8 cellular contexts compared by ENCODE assay signal in the genomic region with DNA sequence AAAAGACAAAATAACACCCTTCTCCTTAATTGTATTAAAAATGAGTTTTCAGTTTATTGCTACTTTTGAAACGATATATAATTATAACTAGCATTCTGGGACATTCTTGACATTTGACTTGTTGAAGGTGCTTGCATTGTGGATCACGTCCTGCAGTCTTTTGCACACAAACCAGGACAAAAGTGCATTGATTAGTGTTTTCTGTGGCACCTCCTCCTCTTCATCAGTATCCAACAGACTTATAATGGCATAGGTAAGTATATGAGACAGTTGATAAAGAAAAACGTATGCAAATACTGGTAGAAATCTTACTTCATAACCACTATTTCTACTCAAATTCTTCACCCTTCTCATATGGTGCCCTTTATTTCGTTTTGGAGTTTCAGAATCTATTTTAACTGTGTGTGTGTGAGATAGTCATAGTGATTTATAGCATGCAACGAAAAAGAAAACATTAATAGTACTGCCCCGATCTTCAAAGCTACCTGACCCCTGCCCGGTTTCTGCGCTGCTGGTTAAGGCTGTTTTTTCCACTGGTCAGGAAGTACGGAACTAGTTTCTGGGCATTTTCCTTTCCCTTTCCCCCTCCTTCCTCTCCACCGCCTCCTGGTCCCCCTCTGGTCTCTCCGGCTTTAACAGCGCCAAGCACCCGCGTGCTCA. TPM values are rescaled to one million over a fixed set of nuclear protein-coding genes. Genes with fewer than 3 reads are reported as not detected.
A peak's percentile ranks its signal among the peaks of the same experiment; 100 is the strongest.
DNase-seq lines count a peak whose midpoint lies in the region; ATAC-seq and TF ChIP-seq lines count a peak whose summit lies in the region.

No MANE protein-coding gene starts in this region.

- no peaks in the 10 kb centered on the region for H3K27me3 Mint-ChIP-seq in CD4-positive, alpha-beta memory T cell

- H3K27ac Mint-ChIP-seq in CD4-positive, alpha-beta memory T cell = peak overlapping the region; percentile 88 to 98 (median 95)

- no peaks in the 10 kb centered on the region for H3K27me3 ChIP-seq in CD4-positive, alpha-beta memory T cell (ENCODE audit: insufficient read depth, low read length)
- H3K27me3 ChIP-seq in right lobe of liver (no peaks in the 10 kb centered on the region), upper lobe of right lung (no peaks in the 10 kb centered on the region)

- H3K9me3 ChIP-seq in CD4-positive, alpha-beta memory T cell (ENCODE audit: control insufficient read depth in 1 of 2, low read length in 2 of 2) = no peaks in the 10 kb centered on the region
- H3K9me3 ChIP-seq in right lobe of liver = no peaks in the 10 kb centered on the region
- H3K9me3 ChIP-seq in upper lobe of right lung = no peaks in the 10 kb centered on the region

- H3K9me3 Mint-ChIP-seq in CD4-positive, alpha-beta memory T cell = peaks cover 0 to 5% (median 0%) of the 10 kb centered on the region in 8 donors

- TF ChIP-seq CTCF in astrocyte of the spinal cord (IDR thresholded peaks at IDR 0.05; ENCODE audit: low read depth, low read length) = no peak
- TF ChIP-seq CTCF in right lobe of liver (IDR thresholded peaks at IDR 0.05) = no peak
- no peak for TF ChIP-seq CTCF in upper lobe of right lung (IDR thresholded peaks at IDR 0.05)

- CTCF ChIA-PET in CD4-positive, alpha-beta memory T cell (lab: Charles Lee; ENCODE audit: partially characterized antibody) = interaction anchor here (0.8 to 1.2 kb wide), 4 partner anchors 67 to 157 kb away, joined by 3 to 4 read pairs (median 3); no protein-coding TSS in a partner anchor

- peak overlapping the region; percentile 92 to 100 (median 94) for H3K4me3 Mint-ChIP-seq in CD4-positive, alpha-beta memory T cell

- H3K4me3 ChIP-seq in CD4-positive, alpha-beta memory T cell (ENCODE audit: low read length in 2 of 2) = peak overlapping the region; percentile 79 to 83
- H3K4me3 ChIP-seq in astrocyte of the spinal cord (ENCODE audit: low read depth, low read length) = peak overlapping the region; percentile 84
- peak overlapping the region; percentile 77 to 97 (median 96) for H3K4me3 ChIP-seq in right lobe of liver
- peak overlapping the region; percentile 81 for H3K4me3 ChIP-seq in upper lobe of right lung

- H3K36me3 Mint-ChIP-seq in CD4-positive, alpha-beta memory T cell = peaks cover 0 to 20% of the 10 kb centered on the region in 2 donors

- POLR2A ChIA-PET in CD4-positive, alpha-beta memory T cell (lab: Charles Lee; ENCODE audit: partially characterized antibody) = interaction anchor here (1.0 to 3.0 kb wide), 8 partner anchors 15 to 192 kb away, joined by 3 to 26 read pairs (median 10); no protein-coding TSS in a partner anchor

- no peak for TF ChIP-seq POLR2A in right lobe of liver (IDR thresholded peaks at IDR 0.05)

- intact Hi-C loops in CD4-positive, alpha-beta memory T cell (cut with micrococcal nuclease) = loop anchor here (1.0 to 5.0 kb wide), 6 partner anchors 74 to 650 kb away; a partner anchor contains a TSS
- intact Hi-C loops in right lobe of liver (cut with DNase I) = no loop called here
- intact Hi-C loops in upper lobe of right lung (cut with DNase I) = no loop called here

- H3K4me1 Mint-ChIP-seq in CD4-positive, alpha-beta memory T cell = peaks cover 22 to 39% (median 30%) of the 10 kb centered on the region in 4 donors

- in situ Hi-C loops in astrocyte of the spinal cord (cut with HindIII; ENCODE audit: low sequenced_read_pairs) = no loop called here

- WGBS in right lobe of liver (ENCODE audit: insufficient coverage, low coverage, low lambda C conversion rate, missing lambda C conversion rate) = 3% methylated on average over 12 of the region's 14 CpGs

- ATAC-seq in GM19438 (IDR thresholded peaks at IDR 0.05; ENCODE audit: low read depth, unreplicated experiment) (peak; percentile 12), HG03442 (IDR thresholded peaks at IDR 0.05; ENCODE audit: unreplicated experiment) (peak; percentile 19), right lobe of liver (no peak), upper lobe of right lung (no peak)

- no peaks in the 10 kb centered on the region for H3K36me3 ChIP-seq in CD4-positive, alpha-beta memory T cell (ENCODE audit: insufficient read depth, low read length)
- H3K36me3 ChIP-seq in right lobe of liver (no peaks in the 10 kb centered on the region), upper lobe of right lung (no peaks in the 10 kb centered on the region)

- H3K4me1 ChIP-seq in CD4-positive, alpha-beta memory T cell (ENCODE audit: insufficient read depth, low read length) = peaks cover 31% of the 10 kb centered on the region
- H3K4me1 ChIP-seq in right lobe of liver (peaks cover 0 to 14% (median 3%) of the 10 kb centered on the region in 4 donors), upper lobe of right lung (peaks cover 10% of the 10 kb centered on the region)

- H3K27ac ChIP-seq in CD4-positive, alpha-beta memory T cell (ENCODE audit: low read depth, low read length) = peak overlapping the region; percentile 69
- H3K27ac ChIP-seq in right lobe of liver (peak overlapping the region; percentile 71 to 85 (median 78)), upper lobe of right lung (peak overlapping the region; percentile 87)

- no peak for DNase-seq in CD4-positive, alpha-beta memory T cell
- DNase-seq in astrocyte of the spinal cord (ENCODE audit: low read depth, low spot score) (no peak), right lobe of liver (no peak), upper lobe of right lung (no peak)
- no peak for DNase-seq in activated effector memory CD4-positive, alpha-beta T cell treated with anti-CD3 and anti-CD28 coated beads, Interleukin-2, amount 50 U/mL, for 16 hours
- no peak for DNase-seq in stimulated activated CD4-positive, alpha-beta T cell treated with anti-CD3 and anti-CD28 coated beads, Interleukin-4, amount 100 ng/mL, for 4 hours

RNA-seq across cellular contexts. Expression of a gene that starts 0.6 kb away (rescaled TPM):
- total RNA-seq in CD4-positive, alpha-beta memory T cell = 10 to 100 TPM; 31.0 to 32.4 TPM
- polyA plus RNA-seq in CD4-positive, alpha-beta memory T cell = 10 to 100 TPM in 1 of 2 donors, 1 to 10 TPM in 1; 3.3 to 11.7 TPM
- total RNA-seq in right lobe of liver (1 to 10 TPM; 7.1 to 9.9 (median 8.7) TPM), upper lobe of right lung (28.5 TPM)

Comparison
In these comparisons a context has a peak if more than half of its experiments do, and no peak if none do; other contexts are left out.
1. ATAC-seq: peak in GM19438 (single experiment) and HG03442 (single experiment); none in right lobe of liver (0 of 4) and upper lobe of right lung (single experiment).
2. Peak in every context shown above with its lines, with median percentiles within 50 percentile points of each other: H3K27ac ChIP-seq and H3K4me3 ChIP-seq.